12 cellular contexts compared by ENCODE assay signal in the genomic region with DNA sequence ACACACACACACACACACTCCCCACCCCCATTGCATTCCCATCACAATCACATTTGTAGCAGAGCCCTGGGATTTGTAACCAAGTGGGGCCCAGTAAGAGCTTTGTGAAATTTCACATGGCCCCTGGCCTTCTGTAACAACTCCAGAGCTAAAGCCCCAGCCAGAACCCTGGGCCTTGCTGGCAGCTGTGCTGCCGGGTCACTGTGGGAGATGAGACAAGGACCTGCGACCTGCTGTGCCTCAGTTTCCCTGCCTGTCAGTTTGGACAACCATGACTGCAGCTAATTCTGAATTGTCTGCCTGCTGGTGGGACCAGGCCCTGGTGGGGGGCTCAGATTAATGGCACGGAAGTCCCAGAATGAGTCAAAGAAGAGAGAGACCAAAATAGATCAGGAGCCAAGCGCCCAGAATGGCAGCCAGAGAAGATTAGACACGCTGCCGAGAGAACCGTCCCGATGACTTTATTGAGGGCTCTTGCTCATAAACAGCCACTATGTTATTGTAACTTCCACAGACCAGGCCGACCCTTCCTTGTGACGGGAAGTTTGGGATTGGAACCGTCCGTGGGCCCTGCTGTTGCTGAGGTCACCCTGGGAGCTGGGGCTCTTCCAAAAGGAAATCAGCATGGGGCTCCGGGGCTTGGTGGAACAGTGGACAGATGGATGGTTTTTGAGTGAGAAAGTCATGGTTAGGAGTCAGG.
DNase-seq lines count a peak whose midpoint lies in the region; ATAC-seq and TF ChIP-seq lines count a peak whose summit lies in the region.
"Had no signal": no experiment of that assay in that cellular context is flagged by ENCODE, and none has a peak within 500 bp of the region (broad histone marks: within the 10 kb centered on the region; RNA-seq: fewer than 3 reads in every experiment).

No MANE protein-coding gene starts in this region.

- H4K20me1 ChIP-seq in OCI-LY7 (ENCODE audit: insufficient read depth, low read length) = no peaks in the 10 kb centered on the region

- peak overlapping the region; percentile 4 for H3K4me3 ChIP-seq in OCI-LY7 (ENCODE audit: low read depth, low read length, poor library complexity, severe bottlenecking)
- H3K4me3 ChIP-seq in esophagus (ENCODE audit: low read depth in 1 of 2, low read length in 2 of 2) = no peak overlapping the region
- no peak overlapping the region for H3K4me3 ChIP-seq in muscle layer of colon (ENCODE audit: low read depth in 1 of 2, low read length in 2 of 2)
- H3K4me3 ChIP-seq in subcutaneous abdominal adipose tissue (ENCODE audit: low read depth in 1 of 5, low read length in 5 of 5) = no peak overlapping the region
- H3K4me3 ChIP-seq: HAP-1 had no signal

- H3K27me3 ChIP-seq in esophagus (ENCODE audit: control insufficient read depth in 1 of 2, insufficient read depth in 2 of 2, low read length in 2 of 2) (no peaks in the 10 kb centered on the region), muscle layer of colon (ENCODE audit: control insufficient read depth in 1 of 2, insufficient read depth in 2 of 2, low read length in 2 of 2) (no peaks in the 10 kb centered on the region), subcutaneous abdominal adipose tissue (ENCODE audit: control insufficient read depth in 5 of 5, insufficient read depth in 4 of 5, low read length in 5 of 5) (no peaks in the 10 kb centered on the region)

- intact Hi-C loops in OCI-LY7 (cut with micrococcal nuclease; ENCODE audit: unreplicated experiment) = no loop called here

- TF ChIP-seq CTCF in OCI-LY7 (conservative IDR thresholded peaks at IDR 0.05; ENCODE audit: low read length) = no peak

- WGBS in esophagus, 2 donors = 71 to 72% methylated on average over 13 of the region's 13 CpGs

- no peak for DNase-seq in OCI-LY7 (ENCODE audit: low spot score)
- DNase-seq in T-helper 2 cell = no peak
- no peak for DNase-seq in amygdala (lab: John Stamatoyannopoulos, UW)
- DNase-seq: activated T-cell treated with anti-CD3 and anti-CD28 coated beads, Interleukin-2, amount 50 U/mL, for 48 hours; NCI-H1092 treated with DMSO at 0.1 percent for 48 hours; RPMI8226 had no signal

- CTCF ChIA-PET in OCI-LY7 (lab: Charles Lee; ENCODE audit: unreplicated experiment) = no interaction called here

- no peaks in the 10 kb centered on the region for H3K9me2 ChIP-seq in OCI-LY7 (ENCODE audit: insufficient read depth, low read length)

- ATAC-seq in HG03280 (IDR thresholded peaks at IDR 0.05; ENCODE audit: unreplicated experiment) = no peak
- ATAC-seq in GM21717 (IDR thresholded peaks at IDR 0.05; ENCODE audit: unreplicated experiment) = no peak

- no peaks in the 10 kb centered on the region for H3K36me3 ChIP-seq in OCI-LY7 (ENCODE audit: insufficient read depth, low read length)
- H3K36me3 ChIP-seq in esophagus (ENCODE audit: control insufficient read depth in 2 of 2, insufficient read depth in 2 of 2, low read length in 1 of 2) = no peaks in the 10 kb centered on the region
- no peaks in the 10 kb centered on the region for H3K36me3 ChIP-seq in muscle layer of colon (ENCODE audit: insufficient read depth, low read length)
- no peaks in the 10 kb centered on the region for H3K36me3 ChIP-seq in subcutaneous abdominal adipose tissue (ENCODE audit: control insufficient read depth in 5 of 5, insufficient read depth in 5 of 5, low read length in 5 of 5)
- H3K36me3 ChIP-seq: HAP-1 had no signal

- peak overlapping the region; percentile 61 for H3K4me2 ChIP-seq in OCI-LY7 (ENCODE audit: low read length)

- no peak overlapping the region for H3K9ac ChIP-seq in muscle layer of colon (ENCODE audit: low read length)
- no peak overlapping the region for H3K9ac ChIP-seq in subcutaneous abdominal adipose tissue (ENCODE audit: low read length in 5 of 5)

- H3K9me3 ChIP-seq in OCI-LY7 (ENCODE audit: low read length) = no peaks in the 10 kb centered on the region
- no peaks in the 10 kb centered on the region for H3K9me3 ChIP-seq in esophagus (ENCODE audit: control insufficient read depth in 2 of 2, insufficient read depth in 1 of 2, low read depth in 1 of 2, low read length in 1 of 2)
- H3K9me3 ChIP-seq in muscle layer of colon (ENCODE audit: low read length) = no peaks in the 10 kb centered on the region
- no peaks in the 10 kb centered on the region for H3K9me3 ChIP-seq in subcutaneous abdominal adipose tissue (ENCODE audit: control insufficient read depth in 5 of 5, low read length in 5 of 5)
- H3K9me3 ChIP-seq: HAP-1 had no signal

- POLR2A ChIA-PET in OCI-LY7 (lab: Charles Lee) = interaction anchor here (0.6 to 1.0 kb wide), 2 partner anchors 9 to 1531 kb away, joined by 3 read pairs; no protein-coding TSS in a partner anchor

- peaks cover 45% of the 10 kb centered on the region for H3K4me1 ChIP-seq in OCI-LY7 (ENCODE audit: insufficient read depth, low read length, poor library complexity, severe bottlenecking)
- H3K4me1 ChIP-seq in esophagus (ENCODE audit: control insufficient read depth in 2 of 2, insufficient read depth in 2 of 2, low read length in 1 of 2) = peaks cover 15 to 22% of the 10 kb centered on the region in 2 donors
- H3K4me1 ChIP-seq in muscle layer of colon (ENCODE audit: insufficient read depth, low read length) = peaks cover 84% of the 10 kb centered on the region
- peaks cover 10 to 75% (median 66%) of the 10 kb centered on the region in 5 donors for H3K4me1 ChIP-seq in subcutaneous abdominal adipose tissue (ENCODE audit: control insufficient read depth in 5 of 5, insufficient read depth in 5 of 5, low read length in 5 of 5)
- H3K4me1 ChIP-seq: HAP-1 had no signal

- no peak overlapping the region for H2AFZ ChIP-seq in OCI-LY7 (ENCODE audit: low read length)

- no TSS peak for BruUV-seq in OCI-LY7 (replicated peaks; lab: Mats Ljungman, UMichigan)

- H3K79me2 ChIP-seq in OCI-LY7 (ENCODE audit: insufficient read depth, low read depth, low read length) = no peaks in the 10 kb centered on the region

- no peak overlapping the region for H3K27ac ChIP-seq in OCI-LY7 (ENCODE audit: low read depth, low read length, poor library complexity, severe bottlenecking)
- H3K27ac ChIP-seq in esophagus (ENCODE audit: low read depth in 2 of 2, low read length in 1 of 2) = peak overlapping the region; percentile 82 to 87
- H3K27ac ChIP-seq in muscle layer of colon (ENCODE audit: low read depth, low read length) = peak overlapping the region; percentile 27
- peak overlapping the region; percentile 69 for H3K27ac ChIP-seq in subcutaneous abdominal adipose tissue (ENCODE audit: low read depth, low read length)
